Comparison of ENCODE assay signal across 22 cellular contexts in the genomic region with DNA sequence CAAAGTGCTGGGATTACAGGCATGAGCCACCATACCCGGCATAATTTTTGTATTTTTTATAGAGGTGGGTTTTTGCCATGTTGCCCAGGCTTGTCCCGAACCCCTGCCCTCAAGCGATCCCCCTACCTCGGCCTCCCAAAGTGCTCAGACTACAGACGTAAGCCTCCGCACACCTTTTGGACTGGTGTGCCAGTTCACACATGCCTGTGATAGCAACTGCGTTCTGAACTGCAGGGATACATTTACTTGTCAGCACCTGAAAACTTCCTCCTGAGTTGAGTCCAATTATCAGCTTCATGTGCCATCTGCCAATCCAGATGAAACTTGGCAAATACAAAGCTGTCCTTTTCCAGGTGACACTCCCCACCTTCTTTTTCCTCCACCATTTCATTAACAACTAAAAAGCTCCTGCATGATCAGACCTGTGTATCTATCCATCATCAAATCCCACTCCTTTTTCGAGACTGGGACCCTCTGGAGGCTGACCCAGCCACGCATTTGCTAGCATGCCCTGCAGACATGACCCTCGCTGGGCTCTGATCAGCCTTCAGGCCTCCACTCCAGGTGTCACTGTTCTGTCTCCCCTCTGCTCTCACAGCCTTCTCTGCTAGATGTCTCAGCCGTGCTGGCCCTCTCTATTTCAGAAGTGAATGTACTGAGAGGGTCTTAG. TPM values are rescaled to one million over a fixed set of nuclear protein-coding genes. Genes with fewer than 3 reads are reported as not detected.
DNase-seq lines count a peak whose midpoint lies in the region; ATAC-seq and TF ChIP-seq lines count a peak whose summit lies in the region.
"Had no signal": no experiment of that assay in that cellular context is flagged by ENCODE, and none has a peak within 500 bp of the region (broad histone marks: within the 10 kb centered on the region; RNA-seq: fewer than 3 reads in every experiment).

No MANE protein-coding gene starts in this region.

- no peak overlapping the region for H3K4me3 ChIP-seq in NT2/D1 (ENCODE audit: insufficient read length, low read depth)
- no peak overlapping the region for H3K4me3 ChIP-seq in GM23338
- H3K4me3 ChIP-seq: left lung, stomach, uterus had no signal

- peaks cover 20% of the 10 kb centered on the region for H3F3A ChIP-seq in GM23338 (replicated peaks; ENCODE audit: low read depth)

- no peaks in the 10 kb centered on the region for H3K9me2 ChIP-seq in GM23338 (ENCODE audit: insufficient read depth)

- no peaks in the 10 kb centered on the region for H3K9me3 ChIP-seq in NT2/D1 (ENCODE audit: insufficient read depth, low read length)
- H3K9me3 ChIP-seq: left lung, stomach, uterus had no signal

- H3K9ac ChIP-seq in NT2/D1 (ENCODE audit: insufficient read length, low read depth): peak overlapping the region; percentile 13

- no peak overlapping the region; the same call in 1 of the 2 replicates for H3K27ac Mint-ChIP-seq in GM23338

- H3K36me3 ChIP-seq in NT2/D1 (ENCODE audit: insufficient read depth, insufficient read length, low read length) (peaks cover 14% of the 10 kb centered on the region), GM23338 (ENCODE audit: insufficient read depth) (no peaks in the 10 kb centered on the region)
- H3K36me3 ChIP-seq: left lung, stomach, uterus had no signal

- peaks cover 13% of the 10 kb centered on the region for H3K27me3 Mint-ChIP-seq in GM23338 (ENCODE audit: insufficient read depth, low read depth, poor library complexity)
- H3K27me3 Mint-ChIP-seq: central memory CD8-positive, alpha-beta T cell had no signal

- peaks cover 8% of the 10 kb centered on the region for H3K36me3 Mint-ChIP-seq in GM23338 (ENCODE audit: low read depth)

- H4K20me1 ChIP-seq in GM23338 (replicated peaks; ENCODE audit: insufficient read depth): no peaks in the 10 kb centered on the region; the same call in 1 of the 2 replicates

- H3K27ac ChIP-seq in foreskin keratinocyte (peak overlapping the region; percentile 49), GM23338 (ENCODE audit: low read depth) (no peak overlapping the region)
- H3K27ac ChIP-seq: uterus had no signal

- DNase-seq in activated effector memory CD4-positive, alpha-beta T cell treated with anti-CD3 and anti-CD28 coated beads, Interleukin-2, amount 50 U/mL, for 16 hours: peak; percentile 60
- no peak for DNase-seq in activated effector memory CD4-positive, alpha-beta T cell treated with Interleukin-2 at 50 U/mL for 16 hours
- DNase-seq in NT2/D1 (ENCODE audit: low read depth, low spot score) (no peak), foreskin keratinocyte (peak in 1 of 2 donors; percentile 67), superior temporal gyrus (ENCODE audit: extremely low spot score) (peak; percentile 4), NCI-H526 (lab: John Stamatoyannopoulos, UW) (no peak), GM23338 (ENCODE audit: low spot score) (no peak)
- DNase-seq: activated T-cell treated with anti-CD3 and anti-CD28 coated beads, Interleukin-2, amount 50 U/mL, for 4 hours; amniotic stem cell; Calu3; effector memory CD4-positive, alpha-beta T cell; foreskin fibroblast; GOT3; left lung; NCI-H1436 treated with DMSO at 0.1 percent for 48 hours; NCI-H226; stomach; uterus had no signal

- H2AFZ ChIP-seq in GM23338: no peak overlapping the region

- peaks cover 20% of the 10 kb centered on the region for H3K4me1 Mint-ChIP-seq in GM23338

- TF ChIP-seq CTCF in foreskin keratinocyte (conservative IDR thresholded peaks at IDR 0.05): no peak
- no peak for TF ChIP-seq CTCF in GM23338 (conservative IDR thresholded peaks at IDR 0.05; ENCODE audit: low read depth in 2 of 2)

- H3K4me1 ChIP-seq in NT2/D1 (ENCODE audit: insufficient read depth, insufficient read length) (peaks cover 9% of the 10 kb centered on the region), foreskin keratinocyte (peaks cover 15% of the 10 kb centered on the region), GM23338 (ENCODE audit: insufficient read depth) (peaks cover 15% of the 10 kb centered on the region; the same call in 1 of the 2 replicates)
- H3K4me1 ChIP-seq: uterus had no signal

- no peak overlapping the region for H3K4me2 ChIP-seq in GM23338

- H3K27me3 ChIP-seq in NT2/D1 (ENCODE audit: insufficient read depth, insufficient read length) (no peaks in the 10 kb centered on the region), foreskin keratinocyte (no peaks in the 10 kb centered on the region), GM23338 (ENCODE audit: insufficient read depth) (no peaks in the 10 kb centered on the region)
- H3K27me3 ChIP-seq: left lung, stomach, uterus had no signal

- ATAC-seq in foreskin keratinocyte: no peak
- no peak for ATAC-seq in HG03571 (IDR thresholded peaks at IDR 0.05; ENCODE audit: unreplicated experiment)
- ATAC-seq in GM23338: no peak
- ATAC-seq: activated T-cell treated with anti-CD3 and anti-CD28 coated beads, Interleukin-2, amount 50 U/mL, for 4 hours; left lung; Right ventricle myocardium inferior had no signal

- no peaks in the 10 kb centered on the region for H3K9me3 Mint-ChIP-seq in GM23338
- H3K9me3 Mint-ChIP-seq: activated T-cell treated with anti-CD3 and anti-CD28 coated beads, Interleukin-2, amount 50 U/mL, for 4 hours; central memory CD8-positive, alpha-beta T cell; T-helper 1 cell treated with Interleukin-12 subunit alpha and Interleukin-12 subunit beta and Interleukin-4 antibody, amounts not matched to agents 30 μg/mL and 1 μg/mL, for 36 hours had no signal

- H3K4me3 Mint-ChIP-seq in GM23338: no peak overlapping the region

- H3K79me2 ChIP-seq in GM23338 (replicated peaks; ENCODE audit: insufficient read depth): peaks cover 23% of the 10 kb centered on the region

TF ChIP-seq in GM23338, 12 proteins besides CTCF, POLR2A, EP300 and RAD21:
- TF ChIP-seq CREB1 (CRISPR knock-in tag; IDR thresholded peaks at IDR 0.05; ENCODE audit: low read depth): no peak
- no peak for TF ChIP-seq ZNF114 (CRISPR knock-in tag; IDR thresholded peaks at IDR 0.05)
- TF ChIP-seq POLR2AphosphoS5 (IDR thresholded peaks at IDR 0.05; ENCODE audit: low read depth): no peak
- TF ChIP-seq EZH2 (IDR thresholded peaks at IDR 0.05; ENCODE audit: low read depth, unreplicated experiment): no peak
- TF ChIP-seq EZH2phosphoT487 (IDR thresholded peaks at IDR 0.05; ENCODE audit: unreplicated experiment): no peak
- TF ChIP-seq, protein P1, sequence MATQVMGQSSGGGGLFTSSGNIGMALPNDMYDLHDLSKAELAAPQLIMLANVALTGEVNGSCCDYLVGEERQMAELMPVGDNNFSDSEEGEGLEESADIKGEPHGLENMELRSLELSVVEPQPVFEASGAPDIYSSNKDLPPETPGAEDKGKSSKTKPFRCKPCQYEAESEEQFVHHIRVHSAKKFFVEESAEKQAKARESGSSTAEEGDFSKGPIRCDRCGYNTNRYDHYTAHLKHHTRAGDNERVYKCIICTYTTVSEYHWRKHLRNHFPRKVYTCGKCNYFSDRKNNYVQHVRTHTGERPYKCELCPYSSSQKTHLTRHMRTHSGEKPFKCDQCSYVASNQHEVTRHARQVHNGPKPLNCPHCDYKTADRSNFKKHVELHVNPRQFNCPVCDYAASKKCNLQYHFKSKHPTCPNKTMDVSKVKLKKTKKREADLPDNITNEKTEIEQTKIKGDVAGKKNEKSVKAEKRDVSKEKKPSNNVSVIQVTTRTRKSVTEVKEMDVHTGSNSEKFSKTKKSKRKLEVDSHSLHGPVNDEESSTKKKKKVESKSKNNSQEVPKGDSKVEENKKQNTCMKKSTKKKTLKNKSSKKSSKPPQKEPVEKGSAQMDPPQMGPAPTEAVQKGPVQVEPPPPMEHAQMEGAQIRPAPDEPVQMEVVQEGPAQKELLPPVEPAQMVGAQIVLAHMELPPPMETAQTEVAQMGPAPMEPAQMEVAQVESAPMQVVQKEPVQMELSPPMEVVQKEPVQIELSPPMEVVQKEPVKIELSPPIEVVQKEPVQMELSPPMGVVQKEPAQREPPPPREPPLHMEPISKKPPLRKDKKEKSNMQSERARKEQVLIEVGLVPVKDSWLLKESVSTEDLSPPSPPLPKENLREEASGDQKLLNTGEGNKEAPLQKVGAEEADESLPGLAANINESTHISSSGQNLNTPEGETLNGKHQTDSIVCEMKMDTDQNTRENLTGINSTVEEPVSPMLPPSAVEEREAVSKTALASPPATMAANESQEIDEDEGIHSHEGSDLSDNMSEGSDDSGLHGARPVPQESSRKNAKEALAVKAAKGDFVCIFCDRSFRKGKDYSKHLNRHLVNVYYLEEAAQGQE (IDR thresholded peaks at IDR 0.05; ENCODE audit: unreplicated experiment): no peak
- no peak for TF ChIP-seq NANOG (IDR thresholded peaks at IDR 0.05; ENCODE audit: borderline replicate concordance)
- TF ChIP-seq ZNF331 (CRISPR knock-in tag; IDR thresholded peaks at IDR 0.05; ENCODE audit: low read depth): no peak
- TF ChIP-seq STAT1 (IDR thresholded peaks at IDR 0.05; ENCODE audit: unreplicated experiment): no peak
- TF ChIP-seq, protein P2, sequence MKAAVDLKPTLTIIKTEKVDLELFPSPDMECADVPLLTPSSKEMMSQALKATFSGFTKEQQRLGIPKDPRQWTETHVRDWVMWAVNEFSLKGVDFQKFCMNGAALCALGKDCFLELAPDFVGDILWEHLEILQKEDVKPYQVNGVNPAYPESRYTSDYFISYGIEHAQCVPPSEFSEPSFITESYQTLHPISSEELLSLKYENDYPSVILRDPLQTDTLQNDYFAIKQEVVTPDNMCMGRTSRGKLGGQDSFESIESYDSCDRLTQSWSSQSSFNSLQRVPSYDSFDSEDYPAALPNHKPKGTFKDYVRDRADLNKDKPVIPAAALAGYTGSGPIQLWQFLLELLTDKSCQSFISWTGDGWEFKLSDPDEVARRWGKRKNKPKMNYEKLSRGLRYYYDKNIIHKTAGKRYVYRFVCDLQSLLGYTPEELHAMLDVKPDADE (IDR thresholded peaks at IDR 0.05): no peak

RNA-seq across cellular contexts. Expression of a gene that starts 2.1 kb away (rescaled TPM):
- total RNA-seq in foreskin keratinocyte: 107 and 122 TPM in 2 replicates
- polyA plus RNA-seq in foreskin keratinocyte (111 and 114 TPM in 2 replicates), GM23338 (2016; fragmentation: Nextera tagmentation; extraction: Ambion mirVana) (42.5 and 45.7 TPM in 2 replicates)
- 59.8 and 67.9 TPM in 2 replicates for total RNA-seq in GM23338 (2014; rRNA removed; shearing (Covaris generic))

Comparison
In these comparisons a context has a peak if more than half of its experiments do, and no peak if none do; other contexts are left out.
1. DNase-seq: peak in activated effector memory CD4-positive, alpha-beta T cell treated with anti-CD3 and anti-CD28 coated beads, Interleukin-2, amount 50 U/mL, for 16 hours (single experiment) and superior temporal gyrus (single experiment); none in activated effector memory CD4-positive, alpha-beta T cell treated with Interleukin-2 at 50 U/mL for 16 hours (single experiment), NT2/D1 (single experiment), NCI-H526 (0 of 2) and GM23338 (single experiment).